In genomic region chr6:104284872-104285271, GRCh38 we compare ENCODE assay signal across 23 cellular contexts.
DNase-seq lines count a peak whose midpoint lies in the region; ATAC-seq and TF ChIP-seq lines count a peak whose summit lies in the region.
"Had no signal": no experiment of that assay in that cellular context is flagged by ENCODE, and none has a peak within 500 bp of the region (broad histone marks: within the 10 kb centered on the region; RNA-seq: fewer than 3 reads in every experiment).

No MANE protein-coding gene starts in this region.

- H3K9me3 ChIP-seq in left lung (no peaks in the 10 kb centered on the region), osteoblast (ENCODE audit: low read depth, low read length) (peaks cover 3% of the 10 kb centered on the region)
- H3K9me3 ChIP-seq: BE2C, BLaER1 had no signal

- H3K4me3 ChIP-seq in left lung (no peak overlapping the region), osteoblast (ENCODE audit: insufficient read depth, low read length) (no peak overlapping the region)
- H3K4me3 ChIP-seq: BLaER1, GM12878 had no signal

- no peaks in the 10 kb centered on the region for H4K20me1 ChIP-seq in osteoblast (ENCODE audit: insufficient read depth, low read length)
- H4K20me1 ChIP-seq: BLaER1 had no signal

- H3K27ac ChIP-seq in left lung, result no peak overlapping the region
- H3K27ac ChIP-seq in osteoblast (ENCODE audit: low read depth, low read length), result no peak overlapping the region
- H3K27ac ChIP-seq: BLaER1 had no signal

- H3K79me2 ChIP-seq in osteoblast (ENCODE audit: insufficient read depth, low read length), result no peaks in the 10 kb centered on the region

- H3K4me1 ChIP-seq in left lung (peaks cover 0 to 3% of the 10 kb centered on the region in 2 donors), osteoblast (ENCODE audit: insufficient read depth, low read length) (no peaks in the 10 kb centered on the region)
- H3K4me1 ChIP-seq: BLaER1 had no signal

- intact Hi-C loops in left lung (cut with DNase I), result no loop called here

- H2AFZ ChIP-seq in osteoblast (ENCODE audit: low read length), result no peak overlapping the region

- H3K27me3 ChIP-seq in left lung, result no peaks in the 10 kb centered on the region
- H3K27me3 ChIP-seq in osteoblast (ENCODE audit: insufficient read depth, low read length), result no peaks in the 10 kb centered on the region
- H3K27me3 ChIP-seq: BE2C, BLaER1 had no signal

- peak; percentile 4 for DNase-seq in DMS79 (lab: John Stamatoyannopoulos, UW)
- DNase-seq in DMS79 treated with DMSO at 0.1 percent for 48 hours (lab: John Stamatoyannopoulos, UW), result peak; percentile 10
- no peak for DNase-seq in left lung
- DNase-seq in osteoblast (ENCODE audit: insufficient read length, low spot score, missing footprints), result peak; percentile 59
- DNase-seq: 8988T; ACHN; BE2C; C1 segment of cervical spinal cord; CD4-positive, alpha-beta memory T cell; CD4-positive, CD25-positive, alpha-beta regulatory T cell; CD8-positive, alpha-beta memory T cell; COR-L47; DMS 273 treated with DMSO at 0.1 percent for 48 hours; DMS153; DMS53; DND-41; EL; GDM1 had no signal

- H3K4me2 ChIP-seq in osteoblast (ENCODE audit: insufficient read depth, low read length), result no peak overlapping the region
- H3K4me2 ChIP-seq: BLaER1 had no signal

- ATAC-seq in left lung (peak; percentile 80), GM18502 (IDR thresholded peaks at IDR 0.05; ENCODE audit: poor library complexity, unreplicated experiment) (no peak), GM18519 (IDR thresholded peaks at IDR 0.05; ENCODE audit: low FRiP score, unreplicated experiment) (no peak), HG03039 (IDR thresholded peaks at IDR 0.05; ENCODE audit: unreplicated experiment) (no peak)
- ATAC-seq: GM12878 had no signal

- TF ChIP-seq CTCF in left lung (IDR thresholded peaks at IDR 0.05) (no peak), osteoblast (IDR thresholded peaks at IDR 0.05; ENCODE audit: extremely low read depth, low read depth, low read length) (no peak)

- H3K36me3 ChIP-seq in left lung (no peaks in the 10 kb centered on the region), osteoblast (ENCODE audit: insufficient read depth, low read length) (no peaks in the 10 kb centered on the region)
- H3K36me3 ChIP-seq: BE2C, BLaER1 had no signal

Comparison
In these comparisons a context has a peak if more than half of its experiments do, and no peak if none do; other contexts are left out.
1. DNase-seq: peak in DMS79 (single experiment), DMS79 treated with DMSO at 0.1 percent for 48 hours (single experiment) and osteoblast (single experiment); none in left lung (0 of 2).